10 cellular contexts compared by ENCODE assay signal in the genomic region with DNA sequence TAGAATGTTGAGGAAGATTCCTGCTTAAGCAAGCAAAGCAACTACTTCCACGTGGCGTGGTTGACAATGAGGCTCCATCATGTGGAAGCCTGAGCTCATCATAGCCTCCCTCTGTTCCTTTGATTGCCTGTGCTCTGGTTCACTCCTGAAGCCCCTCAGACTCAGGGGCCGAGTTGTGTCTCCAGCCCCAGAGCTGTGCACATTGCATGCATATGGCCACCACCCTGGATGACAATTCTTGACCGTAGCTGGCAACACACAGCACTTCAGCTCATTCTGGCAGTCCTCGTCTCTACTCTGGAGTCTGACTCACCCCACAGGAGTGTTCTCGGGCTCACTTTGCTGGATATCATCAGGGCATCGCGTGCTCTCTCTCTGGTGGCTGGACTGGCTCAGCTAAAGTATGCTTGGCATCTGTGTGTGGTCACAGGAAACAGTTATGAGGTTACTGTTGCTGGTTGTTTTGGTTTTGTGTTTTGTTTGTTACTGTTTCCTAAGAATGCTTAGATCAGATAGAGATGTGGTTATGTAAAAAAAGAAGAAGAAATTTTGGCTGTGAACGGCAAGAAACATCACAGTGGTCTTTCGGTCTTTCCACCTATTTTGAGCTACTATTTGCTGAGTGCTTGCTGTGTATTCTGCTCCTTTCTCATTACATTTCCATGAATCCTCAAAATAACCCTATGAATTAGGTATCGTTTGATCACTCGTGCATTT. TPM values are rescaled to one million over a fixed set of nuclear protein-coding genes. Genes with fewer than 3 reads are reported as not detected.
DNase-seq lines count a peak whose midpoint lies in the region; ATAC-seq and TF ChIP-seq lines count a peak whose summit lies in the region.
"Had no signal": no experiment of that assay in that cellular context is flagged by ENCODE, and none has a peak within 500 bp of the region (broad histone marks: within the 10 kb centered on the region; RNA-seq: fewer than 3 reads in every experiment).

No MANE protein-coding gene starts in this region.

- no peak for TF ChIP-seq CTCF in HFF-Myc (IDR thresholded peaks at IDR 0.05; ENCODE audit: low read depth, low read length, missing control alignments)
- TF ChIP-seq CTCF in foreskin keratinocyte (conservative IDR thresholded peaks at IDR 0.05) = no peak
- no peak for TF ChIP-seq CTCF in Peyer's patch (IDR thresholded peaks at IDR 0.05)

- peak overlapping the region; percentile 76 for H3K9ac ChIP-seq in skeletal muscle satellite cell (ENCODE audit: low read depth, low read length)

- H3K4me2 ChIP-seq in skeletal muscle satellite cell (ENCODE audit: low read length) = peak overlapping the region; percentile 53

- no peak for TF ChIP-seq POLR2A in Peyer's patch (IDR thresholded peaks at IDR 0.05)

- H3K9me3 ChIP-seq in skeletal muscle satellite cell (replicated peaks; ENCODE audit: low read length) (no peaks in the 10 kb centered on the region), Peyer's patch (no peaks in the 10 kb centered on the region)

- H3K4me3 ChIP-seq in HFF-Myc (replicated peaks; ENCODE audit: low read depth, low read length) = no peak overlapping the region
- H3K4me3 ChIP-seq in skeletal muscle satellite cell (ENCODE audit: low read length) = peak overlapping the region; percentile 28
- H3K4me3 ChIP-seq in Peyer's patch = no peak overlapping the region
- H3K4me3 ChIP-seq: cardiac muscle cell had no signal

- H3K4me1 ChIP-seq in foreskin keratinocyte (no peaks in the 10 kb centered on the region), skeletal muscle satellite cell (ENCODE audit: control insufficient read depth, insufficient read depth, low read length) (peaks cover 59% of the 10 kb centered on the region), Peyer's patch (no peaks in the 10 kb centered on the region)

- ATAC-seq in SK-N-SH treated with all-trans-retinoic acid at 6 μM for 48 hours (peak; percentile 99), foreskin keratinocyte (peak; percentile 96)
- ATAC-seq: naive thymus-derived CD4-positive, alpha-beta T cell had no signal

- no peaks in the 10 kb centered on the region for H3K27me3 ChIP-seq in foreskin keratinocyte
- no peaks in the 10 kb centered on the region for H3K27me3 ChIP-seq in skeletal muscle satellite cell (ENCODE audit: control insufficient read depth, insufficient read depth, low read length)
- H3K27me3 ChIP-seq in Peyer's patch = no peaks in the 10 kb centered on the region
- H3K27me3 ChIP-seq: cardiac muscle cell had no signal

- no peaks in the 10 kb centered on the region for H3K36me3 ChIP-seq in skeletal muscle satellite cell (ENCODE audit: insufficient read depth, low read length)
- H3K36me3 ChIP-seq in Peyer's patch = no peaks in the 10 kb centered on the region
- H3K36me3 ChIP-seq: cardiac muscle cell had no signal

- DNase-seq in HFF-Myc (ENCODE audit: extremely low read depth, low read depth) (peak; percentile 100), foreskin keratinocyte (peak; percentile 86 to 94), Peyer's patch (no peak), COLO668 (lab: John Stamatoyannopoulos, UW; ENCODE audit: unreplicated experiment) (no peak), pons (ENCODE audit: low spot score) (no peak)
- DNase-seq: naive thymus-derived CD4-positive, alpha-beta T cell; stimulated activated naive CD4-positive, alpha-beta T cell treated with Interleukin-2 at 50 U/mL for 16 hours had no signal

- H3K27ac ChIP-seq in foreskin keratinocyte = no peak overlapping the region
- no peak overlapping the region for H3K27ac ChIP-seq in Peyer's patch
- H3K27ac ChIP-seq: cardiac muscle cell had no signal

TF ChIP-seq in SK-N-SH treated with all-trans-retinoic acid at 6 μM for 48 hours, 23 proteins besides CTCF, POLR2A, EP300 and RAD21:
- peak; percentile 84 for TF ChIP-seq ZFP3 (CRISPR knock-in tag; IDR thresholded peaks at IDR 0.05)
- TF ChIP-seq TOX (CRISPR knock-in tag; IDR thresholded peaks at IDR 0.05; ENCODE audit: borderline replicate concordance) = peak; percentile 88
- TF ChIP-seq, protein P1, sequence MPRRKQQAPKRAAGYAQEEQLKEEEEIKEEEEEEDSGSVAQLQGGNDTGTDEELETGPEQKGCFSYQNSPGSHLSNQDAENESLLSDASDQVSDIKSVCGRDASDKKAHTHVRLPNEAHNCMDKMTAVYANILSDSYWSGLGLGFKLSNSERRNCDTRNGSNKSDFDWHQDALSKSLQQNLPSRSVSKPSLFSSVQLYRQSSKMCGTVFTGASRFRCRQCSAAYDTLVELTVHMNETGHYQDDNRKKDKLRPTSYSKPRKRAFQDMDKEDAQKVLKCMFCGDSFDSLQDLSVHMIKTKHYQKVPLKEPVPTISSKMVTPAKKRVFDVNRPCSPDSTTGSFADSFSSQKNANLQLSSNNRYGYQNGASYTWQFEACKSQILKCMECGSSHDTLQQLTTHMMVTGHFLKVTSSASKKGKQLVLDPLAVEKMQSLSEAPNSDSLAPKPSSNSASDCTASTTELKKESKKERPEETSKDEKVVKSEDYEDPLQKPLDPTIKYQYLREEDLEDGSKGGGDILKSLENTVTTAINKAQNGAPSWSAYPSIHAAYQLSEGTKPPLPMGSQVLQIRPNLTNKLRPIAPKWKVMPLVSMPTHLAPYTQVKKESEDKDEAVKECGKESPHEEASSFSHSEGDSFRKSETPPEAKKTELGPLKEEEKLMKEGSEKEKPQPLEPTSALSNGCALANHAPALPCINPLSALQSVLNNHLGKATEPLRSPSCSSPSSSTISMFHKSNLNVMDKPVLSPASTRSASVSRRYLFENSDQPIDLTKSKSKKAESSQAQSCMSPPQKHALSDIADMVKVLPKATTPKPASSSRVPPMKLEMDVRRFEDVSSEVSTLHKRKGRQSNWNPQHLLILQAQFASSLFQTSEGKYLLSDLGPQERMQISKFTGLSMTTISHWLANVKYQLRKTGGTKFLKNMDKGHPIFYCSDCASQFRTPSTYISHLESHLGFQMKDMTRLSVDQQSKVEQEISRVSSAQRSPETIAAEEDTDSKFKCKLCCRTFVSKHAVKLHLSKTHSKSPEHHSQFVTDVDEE (CRISPR knock-in tag; IDR thresholded peaks at IDR 0.05) = no peak
- TF ChIP-seq GLIS3 (CRISPR knock-in tag; IDR thresholded peaks at IDR 0.05) = no peak
- 0 out of 2 replicates have a peak, but pooled peaks have one; percentile 55 for TF ChIP-seq CSDC2 (CRISPR knock-in tag; IDR thresholded peaks at IDR 0.05)
- TF ChIP-seq, protein P2, sequence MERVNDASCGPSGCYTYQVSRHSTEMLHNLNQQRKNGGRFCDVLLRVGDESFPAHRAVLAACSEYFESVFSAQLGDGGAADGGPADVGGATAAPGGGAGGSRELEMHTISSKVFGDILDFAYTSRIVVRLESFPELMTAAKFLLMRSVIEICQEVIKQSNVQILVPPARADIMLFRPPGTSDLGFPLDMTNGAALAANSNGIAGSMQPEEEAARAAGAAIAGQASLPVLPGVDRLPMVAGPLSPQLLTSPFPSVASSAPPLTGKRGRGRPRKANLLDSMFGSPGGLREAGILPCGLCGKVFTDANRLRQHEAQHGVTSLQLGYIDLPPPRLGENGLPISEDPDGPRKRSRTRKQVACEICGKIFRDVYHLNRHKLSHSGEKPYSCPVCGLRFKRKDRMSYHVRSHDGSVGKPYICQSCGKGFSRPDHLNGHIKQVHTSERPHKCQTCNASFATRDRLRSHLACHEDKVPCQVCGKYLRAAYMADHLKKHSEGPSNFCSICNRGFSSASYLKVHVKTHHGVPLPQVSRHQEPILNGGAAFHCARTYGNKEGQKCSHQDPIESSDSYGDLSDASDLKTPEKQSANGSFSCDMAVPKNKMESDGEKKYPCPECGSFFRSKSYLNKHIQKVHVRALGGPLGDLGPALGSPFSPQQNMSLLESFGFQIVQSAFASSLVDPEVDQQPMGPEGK (CRISPR knock-in tag; IDR thresholded peaks at IDR 0.05; ENCODE audit: borderline replicate concordance) = no peak
- TF ChIP-seq ZNF70 (CRISPR knock-in tag; IDR thresholded peaks at IDR 0.05) = no peak
- peak; percentile 37; the same call in 1 of the 2 replicates for TF ChIP-seq ISL1 (CRISPR knock-in tag; IDR thresholded peaks at IDR 0.05)

RNA-seq across cellular contexts. Expression of a gene that starts 41.6 kb away (rescaled TPM):
- total RNA-seq in foreskin keratinocyte = 65.4 and 65.7 TPM in 2 replicates
- 59.8 and 61.1 TPM in 2 replicates for polyA plus RNA-seq in foreskin keratinocyte
- total RNA-seq in skeletal muscle satellite cell (2012; rRNA removed) = 81.9 and 83.7 TPM in 2 replicates
- total RNA-seq in Peyer's patch = 10 to 100 TPM; 38.7 to 72.3 (median 45.9) TPM

Comparison
In these comparisons a context has a peak if more than half of its experiments do, and no peak if none do; other contexts are left out.
1. DNase-seq: peak in HFF-Myc (single experiment) and foreskin keratinocyte (2 of 2); none in Peyer's patch (0 of 3), COLO668 (single experiment) and pons (single experiment).